ENCODE assay signal across 15 cellular contexts in the genomic region with DNA sequence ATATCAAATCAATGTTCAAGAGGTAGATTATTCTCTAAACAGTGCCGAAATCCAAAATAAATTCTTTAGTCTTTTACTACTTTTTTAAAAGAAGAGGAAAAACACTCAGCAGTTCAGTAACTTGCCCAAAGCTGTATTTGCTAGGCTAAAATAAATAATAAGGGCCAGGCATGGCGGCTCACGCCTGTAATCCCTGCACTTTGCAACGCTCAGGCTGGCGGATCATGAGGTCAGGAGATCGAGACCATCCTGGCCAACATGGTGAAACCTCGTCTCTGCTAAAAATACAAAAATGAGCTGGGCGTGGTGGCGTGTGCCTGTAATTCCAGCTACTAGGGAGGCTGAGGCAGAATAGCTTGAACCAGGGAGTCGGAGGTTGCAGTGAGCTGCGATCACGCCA. TPM values are rescaled to one million over a fixed set of nuclear protein-coding genes. Genes with fewer than 3 reads are reported as not detected.
"Had no signal": no experiment of that assay in that cellular context is flagged by ENCODE, and none has a peak within 500 bp of the region (broad histone marks: within the 10 kb centered on the region; RNA-seq: fewer than 3 reads in every experiment).

No MANE protein-coding gene starts in this region.

RNA-seq across cellular contexts. Expression of a gene that starts 18.9 kb away (rescaled TPM):
- total RNA-seq: activated B cell treated with CpG ODN at 0.5 μM for 24 hours; activated CD4-positive, alpha-beta memory T cell treated with anti-CD3 and anti-CD28 coated beads for 36 hours; activated CD4-positive, alpha-beta memory T cell treated with anti-CD3 and anti-CD28 coated beads, Interleukin-2, amount 10 ng/mL, durations not matched to agents 7 days and 5 days; activated CD4-positive, alpha-beta T cell treated with anti-CD3 and anti-CD28 coated beads for 36 hours; activated CD4-positive, alpha-beta T cell treated with anti-CD3 and anti-CD28 coated beads, Interleukin-2, amount 10 ng/mL, durations not matched to agents 24 days and 14 days; activated CD4-positive, alpha-beta T cell treated with anti-CD3 and anti-CD28 coated beads, Interleukin-2, amount 10 ng/mL, durations not matched to agents 7 days and 5 days; activated CD8-positive, alpha-beta memory T cell treated with anti-CD3 and anti-CD28 coated beads for 36 hours; activated CD8-positive, alpha-beta memory T cell treated with anti-CD3 and anti-CD28 coated beads, Interleukin-2, amount 10 ng/mL, durations not matched to agents 7 days and 5 days; activated CD8-positive, alpha-beta T cell treated with anti-CD3 and anti-CD28 coated beads for 36 hours; activated CD8-positive, alpha-beta T cell treated with anti-CD3 and anti-CD28 coated beads, Interleukin-2, amount 10 ng/mL, durations not matched to agents 7 days and 5 days; T-cell; T-helper 1 cell treated with Interleukin-12 subunit alpha and Interleukin-12 subunit beta and Interleukin-4 antibody, amounts not matched to agents 30 ng/mL and 1 ng/mL, for 36 hours; T-helper 17 cell; T-helper 2 cell treated with Interferon-gamma antibody and Interleukin-4, amounts not matched to agents 100 ng/mL and 5 ng/mL, for 36 hours; WTC11 had no signal
